In genomic region chr14:95291859-95292542, GRCh38 we compare ENCODE assay signal across 8 cellular contexts. TPM values are rescaled to one million over a fixed set of nuclear protein-coding genes. Genes with fewer than 3 reads are reported as not detected.
A peak's percentile ranks its signal among the peaks of the same experiment; 100 is the strongest.
DNase-seq lines count a peak whose midpoint lies in the region; ATAC-seq and TF ChIP-seq lines count a peak whose summit lies in the region.

No MANE protein-coding gene starts in this region.

- H3K27me3 ChIP-seq in prostate gland (replicated peaks; ENCODE audit: insufficient read depth), result no peaks in the 10 kb centered on the region

- H3K4me3 ChIP-seq in prostate gland, result no peak overlapping the region

- TF ChIP-seq POLR2A in prostate gland (IDR thresholded peaks at IDR 0.05), result no peak

- no peak for ATAC-seq in HG02798 (IDR thresholded peaks at IDR 0.05; ENCODE audit: poor library complexity, unreplicated experiment)
- no peak for ATAC-seq in GM18498 (IDR thresholded peaks at IDR 0.05; ENCODE audit: unreplicated experiment)

- TF ChIP-seq CTCF in prostate gland (IDR thresholded peaks at IDR 0.05), result no peak

- DNase-seq in H4 (ENCODE audit: low spot score) (peak; percentile 33), NCI-H69 (lab: John Stamatoyannopoulos, UW) (peak; percentile 73), fibroblast of gingiva (ENCODE audit: low read depth) (peak; percentile 14), prostate gland (ENCODE audit: low spot score) (peak; percentile 39), G401 (ENCODE audit: low spot score) (no peak)
- no peak for DNase-seq in activated naive CD4-positive, alpha-beta T cell treated with anti-CD3 and anti-CD28 coated beads, Interleukin-2, amount 50 U/mL, for 16 hours

- intact Hi-C loops in prostate gland (cut with DNase I), result no loop called here

- no peaks in the 10 kb centered on the region for H3K9me3 ChIP-seq in prostate gland

- no peaks in the 10 kb centered on the region for H3K36me3 ChIP-seq in prostate gland

- in situ Hi-C loops in G401 (cut with HindIII; ENCODE audit: low sequenced_read_pairs), result no loop called here

- 55% methylated on average over 6 of the region's 6 CpGs for WGBS in prostate gland

- H3K27ac ChIP-seq in prostate gland, result no peak overlapping the region

- no peaks in the 10 kb centered on the region for H3K4me1 ChIP-seq in prostate gland (replicated peaks)

RNA-seq across cellular contexts. Expression of gene CLMN, which starts 27.7 kb away (rescaled TPM):
- 3.7 and 4.5 TPM in 2 replicates for total RNA-seq in H4 (2014; rRNA removed; shearing (Covaris generic))
- total RNA-seq in prostate gland, result 10 to 100 TPM; 24.6 to 39.3 TPM
- not detected in 2 replicates for total RNA-seq in G401 (2014; rRNA removed; shearing (Covaris generic))

Comparison
In these comparisons a context has a peak if more than half of its experiments do, and no peak if none do; other contexts are left out.
1. DNase-seq: peak in H4 (single experiment), NCI-H69 (single experiment), fibroblast of gingiva (single experiment) and prostate gland (single experiment); none in G401 (single experiment) and activated naive CD4-positive, alpha-beta T cell treated with anti-CD3 and anti-CD28 coated beads, Interleukin-2, amount 50 U/mL, for 16 hours (single experiment).